31 cellular contexts compared by ENCODE assay signal in genomic region chr6:53714888-53715287, GRCh38. TPM values are rescaled to one million over a fixed set of nuclear protein-coding genes. Genes with fewer than 3 reads are reported as not detected.
"Had no signal": no experiment of that assay in that cellular context is flagged by ENCODE, and none has a peak within 500 bp of the region (broad histone marks: within the 10 kb centered on the region; RNA-seq: fewer than 3 reads in every experiment).

No MANE protein-coding gene starts in this region.

- H3K9ac ChIP-seq: neural progenitor cell had no signal

- H3K36me3 ChIP-seq: left lung, lower lobe of right lung, neural progenitor cell, neutrophil, ovary, right atrium auricular region, stomach, thyroid gland, transverse colon, upper lobe of left lung, vagina had no signal

- H3K4me3 ChIP-seq: left lung, lower lobe of right lung, neural progenitor cell, ovary, right atrium auricular region, skin epidermis, stomach, testis, thyroid gland, transverse colon, upper lobe of left lung, vagina had no signal

- H3K4me2 ChIP-seq: neural progenitor cell had no signal

- H3K27me3 ChIP-seq: left lung, neural progenitor cell, neutrophil, ovary, right atrium auricular region, stomach, testis, thyroid gland, transverse colon, upper lobe of left lung, vagina had no signal

- ATAC-seq: left cardiac atrium; left lung; lower lobe of right lung; natural killer cell; sciatic nerve; stimulated activated naive B cell treated with anti-CD40 and anti-IgM and Interleukin-4, amounts not matched to agents 10 μg/mL and 1 μg/mL and 100 μg/mL, for 72 hours; stimulated activated naive CD8-positive, alpha-beta T cell treated with anti-CD3 and anti-CD28 coated beads, Interleukin-15, Interleukin-2, amounts not matched to agents 100 U/mL and 50 U/mL, for 24 hours had no signal

- DNase-seq: hippocampal formation; kidney glomerular epithelial cell; left cardiac atrium; left lung; lower lobe of right lung; mammary epithelial cell; mesenchymal stem cell; naive B cell; natural killer cell; nephron progenitor cell; occipital lobe; ovary; stimulated activated CD4-positive, alpha-beta T cell treated with anti-CD3 and anti-CD28 coated beads, Interleukin-12 subunit alpha, Interleukin-12 subunit beta, amount 100 ng/mL, for 4 hours; stimulated activated CD4-positive, alpha-beta T cell treated with anti-CD3 and anti-CD28 coated beads, Interleukin-15, amount 100 ng/mL, for 24 hours; stimulated activated CD4-positive, alpha-beta T cell treated with anti-CD3 and anti-CD28 coated beads, Interleukin-2, amount 100 ng/mL, for 24 hours; stimulated activated CD4-positive, alpha-beta T cell treated with anti-CD3 and anti-CD28 coated beads, Interleukin-4, amount 100 ng/mL, for 1 hour; stimulated activated naive B cell treated with anti-CD40 and anti-IgM and Interleukin-4, amounts not matched to agents 10 μg/mL and 1 μg/mL and 100 μg/mL, for 72 hours; stimulated activated naive CD8-positive, alpha-beta T cell treated with anti-CD3 and anti-CD28 coated beads, Interleukin-15, Interleukin-2, amounts not matched to agents 100 U/mL and 50 U/mL, for 24 hours; stomach; testis; thyroid gland; transverse colon; upper lobe of left lung had no signal

- H3K4me1 ChIP-seq: lower lobe of right lung, right atrium auricular region, testis, upper lobe of left lung had no signal

- H3K9me3 ChIP-seq: left lung, lower lobe of right lung, neutrophil, ovary, right atrium auricular region, stomach, testis, thyroid gland, transverse colon, upper lobe of left lung, vagina had no signal

- FAIRE-seq: keratinocyte had no signal

- H3K27ac ChIP-seq: left lung, lower lobe of right lung, neural progenitor cell, neutrophil, ovary, right atrium auricular region, skin epidermis, stomach, testis, thyroid gland, transverse colon, upper lobe of left lung, vagina had no signal

RNA-seq across cellular contexts. Expression of gene KLHL31, which starts 49.3 kb away (rescaled TPM):
- total RNA-seq: pulmonary artery endothelial cell had no signal
